21 cellular contexts compared by ENCODE assay signal in genomic region chr3:165459924-165460540, GRCh38.
DNase-seq lines count a peak whose midpoint lies in the region; ATAC-seq and TF ChIP-seq lines count a peak whose summit lies in the region.
"Had no signal": no experiment of that assay in that cellular context is flagged by ENCODE, and none has a peak within 500 bp of the region (broad histone marks: within the 10 kb centered on the region; RNA-seq: fewer than 3 reads in every experiment).

No MANE protein-coding gene starts in this region.

- no peaks in the 10 kb centered on the region for H3K27me3 ChIP-seq in PC-9 (ENCODE audit: insufficient read depth, low read depth)
- H3K27me3 ChIP-seq in trophoblast cell (ENCODE audit: insufficient read depth, low read length): no peaks in the 10 kb centered on the region
- H3K27me3 ChIP-seq in vagina: no peaks in the 10 kb centered on the region
- H3K27me3 ChIP-seq: right lobe of liver, spleen, testis had no signal

- BruUV-seq in PC-9 (replicated peaks; lab: Mats Ljungman, UMichigan): no TSS peak

- no peak overlapping the region for H2BK5ac ChIP-seq in trophoblast cell (ENCODE audit: low read depth, low read length, poor library complexity)

- no peak for TF ChIP-seq POLR2A in vagina (IDR thresholded peaks at IDR 0.05)

- no peak overlapping the region for H3K27ac ChIP-seq in PC-9
- H3K27ac ChIP-seq in trophoblast cell (ENCODE audit: low read depth, low read length): no peak overlapping the region
- H3K27ac ChIP-seq in vagina: no peak overlapping the region
- H3K27ac ChIP-seq: right lobe of liver, spleen, testis had no signal

- DNase-seq in ELR (ENCODE audit: low read depth) (peak; percentile 39), PC-9 (no peak), epithelial cell of proximal tubule (ENCODE audit: low read depth) (peak; percentile 89), trophoblast cell (peak; percentile 49 to 64), SHP77 (lab: John Stamatoyannopoulos, UW) (no peak), vagina (ENCODE audit: extremely low spot score in 2 of 2) (no peak)
- DNase-seq: activated CD4-positive, alpha-beta T cell treated with anti-CD3 and anti-CD28 coated beads, Interleukin-2, amount 10 ng/mL, durations not matched to agents 24 days and 14 days; activated CD8-positive, alpha-beta memory T cell treated with anti-CD3 and anti-CD28 coated beads for 24 hours; amniotic stem cell; GDM1; naive thymus-derived CD4-positive, alpha-beta T cell; NCI-H1092; NCI-H1694 treated with DMSO at 0.1 percent for 48 hours; NCI-H2171; NCI-H524; nucleus accumbens; right lobe of liver; spleen; stimulated activated CD8-positive, alpha-beta memory T cell treated with anti-CD3 and anti-CD28 coated beads, Interleukin-4, amount 100 ng/mL, for 48 hours; testis had no signal

- no peak for TF ChIP-seq CTCF in PC-9 (conservative IDR thresholded peaks at IDR 0.05)
- TF ChIP-seq CTCF in epithelial cell of proximal tubule (conservative IDR thresholded peaks at IDR 0.05; ENCODE audit: low read depth, low read length): no peak
- no peak for TF ChIP-seq CTCF in vagina (IDR thresholded peaks at IDR 0.05)

- H3K4me2 ChIP-seq in PC-9: no peak overlapping the region
- no peak overlapping the region for H3K4me2 ChIP-seq in trophoblast cell (ENCODE audit: low read length)

- intact Hi-C loops in PC-9 (cut with micrococcal nuclease; ENCODE audit: unreplicated experiment) (no loop called here), vagina (cut with DNase I) (no loop called here)

- H3K4me1 ChIP-seq in PC-9 (replicated peaks; ENCODE audit: insufficient read depth) (no peaks in the 10 kb centered on the region), trophoblast cell (ENCODE audit: control insufficient read depth in 1 of 2, insufficient read depth in 2 of 2, low read length in 2 of 2) (peaks cover 0 to 3% of the 10 kb centered on the region in 2 experiments), vagina (no peaks in the 10 kb centered on the region)
- H3K4me1 ChIP-seq: right lobe of liver, spleen, testis had no signal

- H3K9me2 ChIP-seq in PC-9 (ENCODE audit: insufficient read depth): no peaks in the 10 kb centered on the region

- no peak overlapping the region for H2BK12ac ChIP-seq in trophoblast cell (ENCODE audit: low read length)

- H4K12ac ChIP-seq in trophoblast cell (ENCODE audit: low read depth, low read length): no peak overlapping the region

- WGBS in trophoblast cell (ENCODE audit: extremely low coverage, insufficient coverage, insufficient read length): no CpG with 5 or more reads among the region's 11 CpGs

- no peaks in the 10 kb centered on the region; the same call in 1 of the 2 replicates for H4K20me1 ChIP-seq in PC-9 (ENCODE audit: insufficient read depth)

- CTCF ChIA-PET in PC-9 (lab: Charles Lee): no interaction called here

- H3K4ac ChIP-seq in trophoblast cell (ENCODE audit: low read depth, low read length): no peak overlapping the region

- no peak overlapping the region for H3K18ac ChIP-seq in trophoblast cell (ENCODE audit: low read length)

- H4K91ac ChIP-seq in trophoblast cell (ENCODE audit: low read depth, low read length): no peak overlapping the region

- no peak overlapping the region for H3K14ac ChIP-seq in trophoblast cell (ENCODE audit: low read length)

- no peak overlapping the region for H2BK120ac ChIP-seq in trophoblast cell (ENCODE audit: insufficient read depth, low read length, poor library complexity)

- no peaks in the 10 kb centered on the region for H3F3A ChIP-seq in PC-9 (ENCODE audit: insufficient read depth, low read depth)

- no peak for ATAC-seq in HG03442 (IDR thresholded peaks at IDR 0.05; ENCODE audit: unreplicated experiment)
- ATAC-seq: naive thymus-derived CD4-positive, alpha-beta T cell; right lobe of liver had no signal

- POLR2A ChIA-PET in PC-9 (lab: Charles Lee; ENCODE audit: unreplicated experiment): no interaction called here

- no peak overlapping the region for H3K9ac ChIP-seq in trophoblast cell (ENCODE audit: low read length)

- H2AFZ ChIP-seq in PC-9 (peak overlapping the region; percentile 46; the same call in 1 of the 2 replicates), trophoblast cell (ENCODE audit: insufficient read depth, low read length, poor library complexity) (no peak overlapping the region)

- H3K4me3 ChIP-seq in PC-9 (no peak overlapping the region), epithelial cell of proximal tubule (ENCODE audit: low read depth, low read length) (peak overlapping the region; percentile 56), trophoblast cell (ENCODE audit: low read depth, low read length) (no peak overlapping the region), vagina (no peak overlapping the region)
- H3K4me3 ChIP-seq: right lobe of liver, spleen, testis had no signal

- peaks cover 3% of the 10 kb centered on the region for H3K79me1 ChIP-seq in trophoblast cell (ENCODE audit: low read length)

- H3K79me2 ChIP-seq in PC-9 (ENCODE audit: low read depth) (no peaks in the 10 kb centered on the region), trophoblast cell (ENCODE audit: control insufficient read depth, insufficient read depth, low read length, poor library complexity) (no peaks in the 10 kb centered on the region)

- H2AK5ac ChIP-seq in trophoblast cell (ENCODE audit: low read length): no peak overlapping the region

- H3K36me3 ChIP-seq in PC-9 (ENCODE audit: low read depth) (no peaks in the 10 kb centered on the region), trophoblast cell (ENCODE audit: control insufficient read depth in 1 of 2, insufficient read depth in 2 of 2, low read length in 2 of 2) (no peaks in the 10 kb centered on the region), vagina (no peaks in the 10 kb centered on the region)
- H3K36me3 ChIP-seq: right lobe of liver, spleen had no signal

- no peak overlapping the region for H3K23ac ChIP-seq in trophoblast cell (ENCODE audit: low read length)

- no peak overlapping the region for H4K8ac ChIP-seq in trophoblast cell (ENCODE audit: low read depth, low read length)

- H3K9me3 ChIP-seq in PC-9 (ENCODE audit: insufficient read depth, low read depth) (no peaks in the 10 kb centered on the region), trophoblast cell (ENCODE audit: insufficient read depth, low read depth, low read length) (no peaks in the 10 kb centered on the region), vagina (no peaks in the 10 kb centered on the region)
- H3K9me3 ChIP-seq: right lobe of liver, testis had no signal

Comparison
In these comparisons a context has a peak if more than half of its experiments do, and no peak if none do; other contexts are left out.
1. DNase-seq: peak in ELR (single experiment), epithelial cell of proximal tubule (single experiment) and trophoblast cell (2 of 2); none in PC-9 (0 of 2), SHP77 (0 of 2) and vagina (0 of 2).